ENCODE assay signal across 13 cellular contexts in the genomic region with DNA sequence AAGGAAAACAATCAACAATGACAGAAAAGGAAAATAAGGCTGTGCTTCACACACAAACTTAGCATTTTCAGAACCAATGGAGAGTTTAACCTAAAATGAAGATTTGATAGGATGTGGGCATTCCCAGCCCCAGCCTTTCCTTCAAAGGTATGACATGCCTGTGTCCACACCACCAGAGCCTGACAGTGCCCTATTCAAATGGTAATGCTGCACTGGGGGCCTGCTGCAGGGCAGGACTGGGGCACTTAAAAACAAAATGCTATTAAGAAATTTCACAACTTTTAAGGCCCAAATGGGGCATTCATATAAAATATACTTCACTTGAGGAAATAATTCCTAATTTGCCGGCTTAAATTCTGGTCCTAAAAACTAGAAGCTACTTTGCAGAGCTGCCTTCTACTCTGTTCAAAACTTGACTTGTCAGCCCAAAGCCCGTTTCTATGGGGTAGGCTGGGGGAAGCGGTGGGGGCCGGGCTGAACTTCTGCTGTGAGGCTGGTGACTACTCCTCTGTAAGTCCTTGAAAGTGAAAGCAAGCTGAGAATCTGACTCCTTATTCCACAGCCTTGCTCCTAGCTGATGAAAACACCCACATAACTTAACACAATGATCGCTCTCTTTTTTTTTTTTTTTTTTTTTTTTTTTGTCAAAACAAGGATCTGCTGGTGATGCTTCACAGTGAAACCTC. TPM values are rescaled to one million over a fixed set of nuclear protein-coding genes. Genes with fewer than 3 reads are reported as not detected.
A peak's percentile ranks its signal among the peaks of the same experiment; 100 is the strongest.
DNase-seq lines count a peak whose midpoint lies in the region; ATAC-seq and TF ChIP-seq lines count a peak whose summit lies in the region.
"Had no signal": no experiment of that assay in that cellular context is flagged by ENCODE, and none has a peak within 500 bp of the region (broad histone marks: within the 10 kb centered on the region; RNA-seq: fewer than 3 reads in every experiment).

No MANE protein-coding gene starts in this region.

- POLR2A ChIA-PET in activated CD4-positive, alpha-beta T cell treated with anti-CD3 and anti-CD28 coated beads for 36 hours (lab: Charles Lee) = no interaction called here
- POLR2A ChIA-PET in CD8-positive, alpha-beta T cell (lab: Charles Lee) = no interaction called here

- H3K9ac ChIP-seq in smooth muscle cell (ENCODE audit: low read depth) = no peak overlapping the region

- peak; percentile 92 for ATAC-seq in activated CD4-positive, alpha-beta T cell treated with anti-CD3 and anti-CD28 coated beads for 36 hours
- ATAC-seq in activated T-cell treated with anti-CD3 and anti-CD28 coated beads, Interleukin-2, amount 50 U/mL, for 4 hours = peak; percentile 65 to 86
- ATAC-seq in CD8-positive, alpha-beta T cell = no peak
- no peak for ATAC-seq in GM18867 (IDR thresholded peaks at IDR 0.05; ENCODE audit: unreplicated experiment)
- ATAC-seq: A549, left colon, upper lobe of right lung had no signal

- no peaks in the 10 kb centered on the region for H3K9me3 ChIP-seq in smooth muscle cell (replicated peaks; ENCODE audit: low read depth)
- no peaks in the 10 kb centered on the region for H3K9me3 ChIP-seq in CD8-positive, alpha-beta T cell (ENCODE audit: low read length)
- H3K9me3 ChIP-seq: A549, upper lobe of right lung had no signal

- WGBS in smooth muscle cell (ENCODE audit: low lambda C conversion rate) = 44% methylated on average over 5 of the region's 5 CpGs

- no peaks in the 10 kb centered on the region for H3K27me3 ChIP-seq in smooth muscle cell (ENCODE audit: low read depth)
- no peaks in the 10 kb centered on the region for H3K27me3 ChIP-seq in CD8-positive, alpha-beta T cell (ENCODE audit: insufficient read depth, low read length)
- H3K27me3 ChIP-seq: upper lobe of right lung had no signal

- peaks cover 9% of the 10 kb centered on the region for H3K36me3 ChIP-seq in smooth muscle cell (ENCODE audit: low read depth)
- H3K36me3 ChIP-seq in CD8-positive, alpha-beta T cell (ENCODE audit: insufficient read depth, low read length) = peaks cover 9% of the 10 kb centered on the region

- H3K79me2 ChIP-seq in smooth muscle cell (ENCODE audit: low read depth) = no peaks in the 10 kb centered on the region

- peaks cover 14% of the 10 kb centered on the region for H3K4me1 Mint-ChIP-seq in activated CD4-positive, alpha-beta T cell treated with anti-CD3 and anti-CD28 coated beads for 36 hours
- H3K4me1 Mint-ChIP-seq in activated T-cell treated with anti-CD3 and anti-CD28 coated beads, Interleukin-2, amount 50 U/mL, for 4 hours (ENCODE audit: low read depth) = peaks cover 3% of the 10 kb centered on the region
- no peaks in the 10 kb centered on the region for H3K4me1 Mint-ChIP-seq in CD8-positive, alpha-beta T cell (ENCODE audit: low read depth)

- peak; percentile 55 for DNase-seq in activated CD4-positive, alpha-beta T cell treated with anti-CD3 and anti-CD28 coated beads for 36 hours
- DNase-seq in activated CD4-positive, alpha-beta T cell treated with anti-CD3 and anti-CD28 coated beads, Interleukin-2, amount 50 U/mL, for 1 hour = no peak
- DNase-seq in activated T-cell treated with anti-CD3 and anti-CD28 coated beads, Interleukin-2, amount 50 U/mL, for 4 hours = no peak
- peak; percentile 39 for DNase-seq in globus pallidus (ENCODE audit: low spot score)
- DNase-seq in smooth muscle cell (lab: John Stamatoyannopoulos, UW; ENCODE audit: unreplicated experiment) = no peak
- no peak for DNase-seq in NCI-H524 treated with DMSO at 0.1 percent for 48 hours (lab: John Stamatoyannopoulos, UW)
- DNase-seq in CD8-positive, alpha-beta T cell = no peak
- DNase-seq: cortex of kidney, left colon, NCI-H82, upper lobe of right lung had no signal

- H3K27me3 Mint-ChIP-seq in activated CD4-positive, alpha-beta T cell treated with anti-CD3 and anti-CD28 coated beads for 36 hours = no peaks in the 10 kb centered on the region
- no peaks in the 10 kb centered on the region for H3K27me3 Mint-ChIP-seq in activated T-cell treated with anti-CD3 and anti-CD28 coated beads, Interleukin-2, amount 50 U/mL, for 4 hours (ENCODE audit: low read depth)
- H3K27me3 Mint-ChIP-seq in CD8-positive, alpha-beta T cell (ENCODE audit: low read depth) = no peaks in the 10 kb centered on the region

- no peak overlapping the region for H3K4me2 ChIP-seq in smooth muscle cell
- H3K4me2 ChIP-seq: A549 had no signal

- H3K9me3 Mint-ChIP-seq in activated CD4-positive, alpha-beta T cell treated with anti-CD3 and anti-CD28 coated beads for 36 hours (ENCODE audit: low read depth) = no peaks in the 10 kb centered on the region
- H3K9me3 Mint-ChIP-seq in activated T-cell treated with anti-CD3 and anti-CD28 coated beads, Interleukin-2, amount 50 U/mL, for 4 hours = no peaks in the 10 kb centered on the region
- H3K9me3 Mint-ChIP-seq in CD8-positive, alpha-beta T cell = no peaks in the 10 kb centered on the region

- H3K27ac ChIP-seq in smooth muscle cell (ENCODE audit: low read depth) = peak overlapping the region; percentile 19
- H3K27ac ChIP-seq in CD8-positive, alpha-beta T cell (ENCODE audit: low read depth, low read length) = no peak overlapping the region
- H3K27ac ChIP-seq: upper lobe of right lung had no signal

- H4K20me1 ChIP-seq in smooth muscle cell (ENCODE audit: low read depth) = no peaks in the 10 kb centered on the region

- H3K36me3 Mint-ChIP-seq in activated CD4-positive, alpha-beta T cell treated with anti-CD3 and anti-CD28 coated beads for 36 hours (ENCODE audit: low read depth) = peaks cover 29% of the 10 kb centered on the region
- peaks cover 30% of the 10 kb centered on the region for H3K36me3 Mint-ChIP-seq in activated T-cell treated with anti-CD3 and anti-CD28 coated beads, Interleukin-2, amount 50 U/mL, for 4 hours (ENCODE audit: insufficient read depth)
- H3K36me3 Mint-ChIP-seq in CD8-positive, alpha-beta T cell = peaks cover 80% of the 10 kb centered on the region

- intact Hi-C loops in activated CD4-positive, alpha-beta T cell treated with anti-CD3 and anti-CD28 coated beads for 36 hours (cut with DNase I, micrococcal nuclease) = loop anchor here in 1 of 2 experiments (1.0 kb wide), 1 partner anchor 31 kb away; the partner anchor contains the start of gene TKT
- intact Hi-C loops in CD8-positive, alpha-beta T cell (cut with DNase I, micrococcal nuclease) = no loop called here

- peaks cover 18% of the 10 kb centered on the region for H3K4me1 ChIP-seq in smooth muscle cell (ENCODE audit: low read depth)
- no peaks in the 10 kb centered on the region for H3K4me1 ChIP-seq in CD8-positive, alpha-beta T cell (ENCODE audit: insufficient read depth, low read length)
- H3K4me1 ChIP-seq: A549, upper lobe of right lung had no signal

- H3F3A ChIP-seq in smooth muscle cell (ENCODE audit: low read depth) = peaks cover 3% of the 10 kb centered on the region

- no peak for TF ChIP-seq CTCF in smooth muscle cell (IDR thresholded peaks at IDR 0.05; ENCODE audit: borderline replicate concordance, insufficient read depth, poor library complexity, severe bottlenecking)
- no peak for TF ChIP-seq CTCF in CD8-positive, alpha-beta T cell (IDR thresholded peaks at IDR 0.05)

- H3K27ac Mint-ChIP-seq in activated CD4-positive, alpha-beta T cell treated with anti-CD3 and anti-CD28 coated beads for 36 hours = peak overlapping the region; percentile 85
- H3K27ac Mint-ChIP-seq in CD8-positive, alpha-beta T cell = no peak overlapping the region

- CTCF ChIA-PET in activated CD4-positive, alpha-beta T cell treated with anti-CD3 and anti-CD28 coated beads for 36 hours (lab: Charles Lee) = interaction anchor here (0.6 to 2.5 kb wide), 5 partner anchors 12 to 632 kb away, joined by 3 to 10 read pairs (median 6); no protein-coding TSS in a partner anchor
- CTCF ChIA-PET in CD8-positive, alpha-beta T cell (lab: Charles Lee) = interaction anchor here (0.6 to 0.7 kb wide), 2 partner anchors 384 to 1333 kb away, joined by 3 to 4 read pairs; no protein-coding TSS in a partner anchor

- H2AFZ ChIP-seq in smooth muscle cell (ENCODE audit: low read depth) = no peak overlapping the region

- H3K4me3 ChIP-seq in smooth muscle cell = no peak overlapping the region
- H3K4me3 ChIP-seq in CD8-positive, alpha-beta T cell (ENCODE audit: low read depth, low read length) = no peak overlapping the region
- H3K4me3 ChIP-seq: A549, upper lobe of right lung had no signal

- H3K4me3 Mint-ChIP-seq in activated CD4-positive, alpha-beta T cell treated with anti-CD3 and anti-CD28 coated beads for 36 hours = no peak overlapping the region
- no peak overlapping the region for H3K4me3 Mint-ChIP-seq in activated T-cell treated with anti-CD3 and anti-CD28 coated beads, Interleukin-2, amount 50 U/mL, for 4 hours
- no peak overlapping the region for H3K4me3 Mint-ChIP-seq in CD8-positive, alpha-beta T cell

RNA-seq across cellular contexts. Expression of gene TKT, which starts 31.0 kb away (rescaled TPM):
- total RNA-seq in activated CD4-positive, alpha-beta T cell treated with anti-CD3 and anti-CD28 coated beads for 36 hours = 100 to 1,000 TPM; 320 to 418 TPM
- 100 to 1,000 TPM; 287 to 334 (median 331) TPM for total RNA-seq in activated T-cell treated with anti-CD3 and anti-CD28 coated beads, Interleukin-2, amount 50 U/mL, for 4 hours
- total RNA-seq in smooth muscle cell = 106 and 138 TPM in 2 replicates
- 124 and 144 TPM in 2 replicates for polyA plus RNA-seq in smooth muscle cell
- 10 to 100 TPM; 94.5 to 99.9 TPM for total RNA-seq in CD8-positive, alpha-beta T cell

Comparison
In these comparisons a context has a peak if more than half of its experiments do, and no peak if none do; other contexts are left out.
1. DNase-seq: peak in activated CD4-positive, alpha-beta T cell treated with anti-CD3 and anti-CD28 coated beads for 36 hours (single experiment) and globus pallidus (single experiment); none in activated CD4-positive, alpha-beta T cell treated with anti-CD3 and anti-CD28 coated beads, Interleukin-2, amount 50 U/mL, for 1 hour (single experiment), activated T-cell treated with anti-CD3 and anti-CD28 coated beads, Interleukin-2, amount 50 U/mL, for 4 hours (single experiment), smooth muscle cell (single experiment), NCI-H524 treated with DMSO at 0.1 percent for 48 hours (single experiment) and CD8-positive, alpha-beta T cell (0 of 7).
2. ATAC-seq: peak in activated CD4-positive, alpha-beta T cell treated with anti-CD3 and anti-CD28 coated beads for 36 hours (single experiment) and activated T-cell treated with anti-CD3 and anti-CD28 coated beads, Interleukin-2, amount 50 U/mL, for 4 hours (2 of 2); none in CD8-positive, alpha-beta T cell (single experiment) and GM18867 (single experiment).